Comparison of ENCODE assay signal across 9 cellular contexts in the genomic region with DNA sequence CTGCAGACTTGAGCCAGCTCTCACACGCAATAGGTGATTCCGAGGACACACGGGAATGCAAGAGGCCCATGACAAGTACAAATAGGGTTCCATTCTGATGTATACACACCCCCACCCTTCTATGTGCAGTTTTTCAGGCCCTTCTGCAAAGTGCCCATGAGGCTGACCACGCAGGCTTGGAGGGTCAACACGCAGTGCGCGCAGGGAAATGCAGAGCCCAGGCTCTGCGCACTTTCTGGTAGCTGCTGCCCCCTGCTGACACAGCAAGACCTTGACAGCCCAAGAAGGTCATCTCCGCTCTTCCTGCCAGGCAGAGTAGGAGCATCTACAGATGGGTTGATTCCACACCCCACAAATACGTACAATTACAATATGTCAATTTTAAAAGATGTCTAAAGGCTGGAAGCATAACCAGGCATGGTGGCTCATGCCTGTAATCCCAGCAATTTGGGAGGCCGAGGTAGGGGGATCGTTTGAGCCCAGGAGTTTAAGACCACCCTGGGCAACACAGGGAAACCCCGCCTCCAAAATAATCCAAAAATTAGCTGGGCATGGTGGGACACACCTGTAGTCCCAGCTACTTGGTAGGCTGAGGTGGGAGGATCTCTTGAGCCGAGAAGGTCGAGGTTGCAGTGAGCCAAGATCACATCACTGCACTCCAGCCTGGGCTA. TPM values are rescaled to one million over a fixed set of nuclear protein-coding genes. Genes with fewer than 3 reads are reported as not detected.
DNase-seq lines count a peak whose midpoint lies in the region; ATAC-seq and TF ChIP-seq lines count a peak whose summit lies in the region.
"Had no signal": no experiment of that assay in that cellular context is flagged by ENCODE, and none has a peak within 500 bp of the region (broad histone marks: within the 10 kb centered on the region; RNA-seq: fewer than 3 reads in every experiment).

No MANE protein-coding gene starts in this region.

- H3K4me3 Mint-ChIP-seq in WTC11 = no peak overlapping the region

- H3K4me3 ChIP-seq in LNCaP clone FGC (ENCODE audit: low read depth, low read length) (no peak overlapping the region), choroid plexus epithelial cell (ENCODE audit: low read depth, low read length) (no peak overlapping the region), lower lobe of right lung (no peak overlapping the region)

- peaks cover 14% of the 10 kb centered on the region for H3K36me3 ChIP-seq in lower lobe of right lung

- CTCF ChIA-PET in WTC11 (lab: Charles Lee) = interaction anchor here (0.6 to 1.6 kb wide), 7 partner anchors 13 to 1752 kb away, joined by 3 to 7 read pairs (median 4); a partner anchor contains a TSS

- H3K36me3 Mint-ChIP-seq in WTC11 = peaks cover 18% of the 10 kb centered on the region

- ATAC-seq in GM21825 (IDR thresholded peaks at IDR 0.05; ENCODE audit: unreplicated experiment) (peak; percentile 51), WTC11 (peak; percentile 93), lower lobe of right lung (peak; percentile 78)

- intact Hi-C loops in lower lobe of right lung (cut with DNase I) = no loop called here

- H3K9me3 Mint-ChIP-seq in WTC11 = peaks cover 30% of the 10 kb centered on the region

- H3K27ac ChIP-seq in lower lobe of right lung = no peak overlapping the region

- H3K9me3 ChIP-seq in lower lobe of right lung = no peaks in the 10 kb centered on the region

- DNase-seq in DMS 273 (lab: John Stamatoyannopoulos, UW; ENCODE audit: unreplicated experiment) (peak; percentile 71), DMS 273 treated with DMSO at 0.1 percent for 48 hours (lab: John Stamatoyannopoulos, UW) (no peak), LNCaP clone FGC (ENCODE audit: low read depth) (peak; percentile 10), WTC11 (ENCODE audit: low spot score) (peak; percentile 66), choroid plexus epithelial cell (ENCODE audit: low read depth) (peak; percentile 48), lower lobe of right lung (peak; percentile 76)
- DNase-seq in stimulated activated CD8-positive, alpha-beta memory T cell treated with anti-CD3 and anti-CD28 coated beads, Interleukin-7, amount 100 ng/mL, for 4 hours (ENCODE audit: low read depth in 2 of 2) = peak; percentile 8 to 19

- TF ChIP-seq CTCF in LNCaP clone FGC (IDR thresholded peaks at IDR 0.05; ENCODE audit: control insufficient read depth, extremely low read depth, insufficient read depth) (peak; percentile 98), WTC11 (IDR thresholded peaks at IDR 0.05) (peak; percentile 78), choroid plexus epithelial cell (conservative IDR thresholded peaks at IDR 0.05; ENCODE audit: low read depth, low read length) (peak; percentile 75), lower lobe of right lung (IDR thresholded peaks at IDR 0.05) (peak; percentile 75)

- peaks cover 37% of the 10 kb centered on the region for H3K4me1 ChIP-seq in lower lobe of right lung

- H3K4me1 Mint-ChIP-seq in WTC11 = no peaks in the 10 kb centered on the region

- POLR2A ChIA-PET in WTC11 (lab: Charles Lee) = no interaction called here

- no peak overlapping the region; the same call in 1 of the 2 replicates for H3K27ac Mint-ChIP-seq in WTC11

- peaks cover 12% of the 10 kb centered on the region; the same call in 1 of the 2 replicates for H3K27me3 Mint-ChIP-seq in WTC11 (ENCODE audit: low read depth)

- H3K27me3 ChIP-seq in lower lobe of right lung (ENCODE audit: low read depth) = no peaks in the 10 kb centered on the region

TF ChIP-seq in WTC11, 78 proteins besides CTCF, POLR2A, EP300 and RAD21:
- TF ChIP-seq, protein P1, sequence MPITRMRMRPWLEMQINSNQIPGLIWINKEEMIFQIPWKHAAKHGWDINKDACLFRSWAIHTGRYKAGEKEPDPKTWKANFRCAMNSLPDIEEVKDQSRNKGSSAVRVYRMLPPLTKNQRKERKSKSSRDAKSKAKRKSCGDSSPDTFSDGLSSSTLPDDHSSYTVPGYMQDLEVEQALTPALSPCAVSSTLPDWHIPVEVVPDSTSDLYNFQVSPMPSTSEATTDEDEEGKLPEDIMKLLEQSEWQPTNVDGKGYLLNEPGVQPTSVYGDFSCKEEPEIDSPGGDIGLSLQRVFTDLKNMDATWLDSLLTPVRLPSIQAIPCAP (CRISPR knock-in tag; IDR thresholded peaks at IDR 0.05) = no peak
- TF ChIP-seq, protein P2, sequence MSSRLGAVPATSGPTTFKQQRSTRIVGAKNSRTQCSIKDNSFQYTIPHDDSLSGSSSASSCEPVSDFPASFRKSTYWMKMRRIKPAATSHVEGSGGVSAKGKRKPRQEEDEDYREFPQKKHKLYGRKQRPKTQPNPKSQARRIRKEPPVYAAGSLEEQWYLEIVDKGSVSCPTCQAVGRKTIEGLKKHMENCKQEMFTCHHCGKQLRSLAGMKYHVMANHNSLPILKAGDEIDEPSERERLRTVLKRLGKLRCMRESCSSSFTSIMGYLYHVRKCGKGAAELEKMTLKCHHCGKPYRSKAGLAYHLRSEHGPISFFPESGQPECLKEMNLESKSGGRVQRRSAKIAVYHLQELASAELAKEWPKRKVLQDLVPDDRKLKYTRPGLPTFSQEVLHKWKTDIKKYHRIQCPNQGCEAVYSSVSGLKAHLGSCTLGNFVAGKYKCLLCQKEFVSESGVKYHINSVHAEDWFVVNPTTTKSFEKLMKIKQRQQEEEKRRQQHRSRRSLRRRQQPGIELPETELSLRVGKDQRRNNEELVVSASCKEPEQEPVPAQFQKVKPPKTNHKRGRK (CRISPR knock-in tag; IDR thresholded peaks at IDR 0.05; ENCODE audit: borderline replicate concordance) = no peak
- TF ChIP-seq NR3C1 (CRISPR knock-in tag; conservative IDR thresholded peaks at IDR 0.05; ENCODE audit: low read depth) (no peak), ZNF671 (CRISPR knock-in tag; IDR thresholded peaks at IDR 0.05) (no peak), ZNF219 (CRISPR knock-in tag; IDR thresholded peaks at IDR 0.05; ENCODE audit: borderline replicate concordance) (no peak), MYBL2 (CRISPR knock-in tag; IDR thresholded peaks at IDR 0.05) (no peak)
- TF ChIP-seq, protein P3, sequence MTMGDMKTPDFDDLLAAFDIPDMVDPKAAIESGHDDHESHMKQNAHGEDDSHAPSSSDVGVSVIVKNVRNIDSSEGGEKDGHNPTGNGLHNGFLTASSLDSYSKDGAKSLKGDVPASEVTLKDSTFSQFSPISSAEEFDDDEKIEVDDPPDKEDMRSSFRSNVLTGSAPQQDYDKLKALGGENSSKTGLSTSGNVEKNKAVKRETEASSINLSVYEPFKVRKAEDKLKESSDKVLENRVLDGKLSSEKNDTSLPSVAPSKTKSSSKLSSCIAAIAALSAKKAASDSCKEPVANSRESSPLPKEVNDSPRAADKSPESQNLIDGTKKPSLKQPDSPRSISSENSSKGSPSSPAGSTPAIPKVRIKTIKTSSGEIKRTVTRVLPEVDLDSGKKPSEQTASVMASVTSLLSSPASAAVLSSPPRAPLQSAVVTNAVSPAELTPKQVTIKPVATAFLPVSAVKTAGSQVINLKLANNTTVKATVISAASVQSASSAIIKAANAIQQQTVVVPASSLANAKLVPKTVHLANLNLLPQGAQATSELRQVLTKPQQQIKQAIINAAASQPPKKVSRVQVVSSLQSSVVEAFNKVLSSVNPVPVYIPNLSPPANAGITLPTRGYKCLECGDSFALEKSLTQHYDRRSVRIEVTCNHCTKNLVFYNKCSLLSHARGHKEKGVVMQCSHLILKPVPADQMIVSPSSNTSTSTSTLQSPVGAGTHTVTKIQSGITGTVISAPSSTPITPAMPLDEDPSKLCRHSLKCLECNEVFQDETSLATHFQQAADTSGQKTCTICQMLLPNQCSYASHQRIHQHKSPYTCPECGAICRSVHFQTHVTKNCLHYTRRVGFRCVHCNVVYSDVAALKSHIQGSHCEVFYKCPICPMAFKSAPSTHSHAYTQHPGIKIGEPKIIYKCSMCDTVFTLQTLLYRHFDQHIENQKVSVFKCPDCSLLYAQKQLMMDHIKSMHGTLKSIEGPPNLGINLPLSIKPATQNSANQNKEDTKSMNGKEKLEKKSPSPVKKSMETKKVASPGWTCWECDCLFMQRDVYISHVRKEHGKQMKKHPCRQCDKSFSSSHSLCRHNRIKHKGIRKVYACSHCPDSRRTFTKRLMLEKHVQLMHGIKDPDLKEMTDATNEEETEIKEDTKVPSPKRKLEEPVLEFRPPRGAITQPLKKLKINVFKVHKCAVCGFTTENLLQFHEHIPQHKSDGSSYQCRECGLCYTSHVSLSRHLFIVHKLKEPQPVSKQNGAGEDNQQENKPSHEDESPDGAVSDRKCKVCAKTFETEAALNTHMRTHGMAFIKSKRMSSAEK (CRISPR knock-in tag; IDR thresholded peaks at IDR 0.05; ENCODE audit: borderline replicate concordance) = no peak
TF ChIP-seq in WTC11: peak in this region for 0.

RNA-seq across cellular contexts. Expression of a gene that starts 18.5 kb away (rescaled TPM):
- total RNA-seq in WTC11 (2021) (28.3 to 32.9 TPM (median 28.3 TPM) in 3 replicates), lower lobe of right lung (25.0 TPM)

RNA-seq across cellular contexts. Expression of a gene that starts 30.8 kb away (rescaled TPM):
- total RNA-seq in WTC11 (2021) (34.1 to 37.9 TPM (median 34.6 TPM) in 3 replicates), lower lobe of right lung (39.8 TPM)

RNA-seq across cellular contexts. Expression of a gene that starts 51.6 kb away (rescaled TPM):
- total RNA-seq in WTC11 (2021) (not detected in 3 replicates), lower lobe of right lung (not detected)
- total RNA-seq: frontal cortex had no signal

RNA-seq across cellular contexts. Expression of a gene that starts 51.7 kb away (rescaled TPM):
- 50.7 to 59.1 TPM (median 56.0 TPM) in 3 replicates for total RNA-seq in WTC11 (2021)
- total RNA-seq in lower lobe of right lung = 41.9 TPM
